ENCODE assay signal across 31 cellular contexts in the genomic region with DNA sequence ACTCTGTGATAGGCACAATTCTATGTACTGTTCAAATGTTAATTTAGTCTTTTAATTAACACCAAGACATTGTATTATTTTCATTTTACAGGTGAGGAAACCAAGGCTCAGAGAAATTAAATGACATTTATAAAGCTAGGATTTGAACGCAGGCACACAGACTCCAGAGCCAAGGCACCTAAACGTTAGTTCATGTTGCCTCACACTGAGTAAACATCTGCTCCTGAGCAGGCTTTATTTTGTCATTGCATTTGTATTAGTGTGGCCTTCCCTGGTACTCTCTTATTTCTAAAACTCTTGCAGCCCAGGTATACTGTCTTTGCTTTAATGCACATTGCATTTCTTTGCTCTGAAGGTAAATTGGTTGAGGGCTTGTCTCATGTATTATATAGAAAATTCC.
"Had no signal": no experiment of that assay in that cellular context is flagged by ENCODE, and none has a peak within 500 bp of the region (broad histone marks: within the 10 kb centered on the region; RNA-seq: fewer than 3 reads in every experiment).

No MANE protein-coding gene starts in this region.

- ATAC-seq: activated naive CD4-positive, alpha-beta T cell treated with anti-CD3 and anti-CD28 coated beads, Interleukin-2, amount 50 U/mL, for 72 hours; activated T-cell treated with anti-CD3 and anti-CD28 coated beads, Interleukin-2, amount 50 U/mL, for 72 hours; esophagus mucosa; T-helper 17 cell had no signal

- H3K27me3 Mint-ChIP-seq: activated CD4-positive, alpha-beta memory T cell treated with anti-CD3 and anti-CD28 coated beads, Interleukin-2, amount 10 ng/mL, durations not matched to agents 7 days and 5 days; activated CD4-positive, alpha-beta T cell treated with anti-CD3 and anti-CD28 coated beads, Interleukin-2, amount 10 ng/mL, durations not matched to agents 7 days and 5 days; activated naive CD4-positive, alpha-beta T cell treated with anti-CD3 and anti-CD28 coated beads, Interleukin-2, amount 10 ng/mL, durations not matched to agents 7 days and 5 days; activated naive CD8-positive, alpha-beta T cell treated with anti-CD3 and anti-CD28 coated beads, Interleukin-2, amount 10 ng/mL, durations not matched to agents 7 days and 5 days; activated T-cell treated with anti-CD3 and anti-CD28 coated beads, Interleukin-2, amount 50 U/mL, for 24 hours; brain; central memory CD8-positive, alpha-beta T cell; dendritic cell treated with granulocyte-macrophage colony-stimulating factor and Interleukin-4, amounts not matched to agents 40 ng/mL and 50 ng/mL, for 4 days; T-helper 17 cell had no signal

- H3K9me3 Mint-ChIP-seq: brain, endodermal cell had no signal

- H3K4me1 Mint-ChIP-seq: activated CD4-positive, alpha-beta memory T cell treated with anti-CD3 and anti-CD28 coated beads, Interleukin-2, amount 10 ng/mL, durations not matched to agents 7 days and 5 days; activated CD4-positive, alpha-beta T cell treated with anti-CD3 and anti-CD28 coated beads, Interleukin-2, amount 10 ng/mL, durations not matched to agents 7 days and 5 days; activated naive CD4-positive, alpha-beta T cell treated with anti-CD3 and anti-CD28 coated beads, Interleukin-2, amount 10 ng/mL, durations not matched to agents 7 days and 5 days; activated naive CD8-positive, alpha-beta T cell treated with anti-CD3 and anti-CD28 coated beads, Interleukin-2, amount 10 ng/mL, durations not matched to agents 7 days and 5 days; central memory CD8-positive, alpha-beta T cell; T-helper 17 cell had no signal

- H3K27ac Mint-ChIP-seq: activated CD4-positive, alpha-beta memory T cell treated with anti-CD3 and anti-CD28 coated beads, Interleukin-2, amount 10 ng/mL, durations not matched to agents 7 days and 5 days; activated CD4-positive, alpha-beta T cell treated with anti-CD3 and anti-CD28 coated beads, Interleukin-2, amount 10 ng/mL, durations not matched to agents 7 days and 5 days; activated naive CD4-positive, alpha-beta T cell treated with anti-CD3 and anti-CD28 coated beads, Interleukin-2, amount 10 ng/mL, durations not matched to agents 7 days and 5 days; activated naive CD4-positive, alpha-beta T cell treated with anti-CD3 and anti-CD28 coated beads, Interleukin-2, amount 50 U/mL, for 72 hours; activated naive CD8-positive, alpha-beta T cell treated with anti-CD3 and anti-CD28 coated beads, Interleukin-2, amount 10 ng/mL, durations not matched to agents 7 days and 5 days; activated T-cell treated with anti-CD3 and anti-CD28 coated beads, Interleukin-2, amount 50 U/mL, for 24 hours; activated T-cell treated with anti-CD3 and anti-CD28 coated beads, Interleukin-2, amount 50 U/mL, for 72 hours; brain; dendritic cell treated with granulocyte-macrophage colony-stimulating factor and Interleukin-4, amounts not matched to agents 40 ng/mL and 50 ng/mL, for 4 days; endodermal cell; T-helper 17 cell; T-helper 2 cell treated with Interferon-gamma antibody and Interleukin-4, amounts not matched to agents 5 μg/mL and 100 μg/mL, for 36 hours had no signal

- DNase-seq: activated CD4-positive, alpha-beta memory T cell treated with anti-CD3 and anti-CD28 coated beads, Interleukin-2, amount 10 ng/mL, durations not matched to agents 7 days and 5 days; activated CD4-positive, alpha-beta T cell treated with anti-CD3 and anti-CD28 coated beads for 4 hours; activated CD4-positive, alpha-beta T cell treated with anti-CD3 and anti-CD28 coated beads, Interleukin-2, amount 10 ng/mL, durations not matched to agents 7 days and 5 days; activated CD4-positive, alpha-beta T cell treated with anti-CD3 and anti-CD28 coated beads, Interleukin-2, amount 50 U/mL, for 4 hours; activated CD4-positive, CD25-positive, alpha-beta regulatory T cell; activated CD4-positive, CD25-positive, alpha-beta regulatory T cell treated with anti-CD3 and anti-CD28 coated beads, Interleukin-2, amount 50 U/mL, for 72 hours; activated CD8-positive, alpha-beta memory T cell treated with anti-CD3 and anti-CD28 coated beads, Interleukin-2, amount 50 U/mL, for 48 hours; activated gamma-delta T cell; activated naive CD4-positive, alpha-beta T cell; activated naive CD4-positive, alpha-beta T cell treated with anti-CD3 and anti-CD28 coated beads, Interleukin-2, amount 10 ng/mL, durations not matched to agents 7 days and 5 days; activated naive CD8-positive, alpha-beta T cell treated with anti-CD3 and anti-CD28 coated beads, Interleukin-2, amount 10 ng/mL, durations not matched to agents 7 days and 5 days; activated T-cell treated with anti-CD3 and anti-CD28 coated beads for 4 hours; activated T-cell treated with anti-CD3 and anti-CD28 coated beads, Interleukin-2, amount 50 U/mL, for 24 hours; activated T-cell treated with anti-CD3 and anti-CD28 coated beads, Interleukin-2, amount 50 U/mL, for 72 hours; dorsolateral prefrontal cortex; effector memory CD4-positive, alpha-beta T cell; endodermal cell; foreskin fibroblast; T-helper 17 cell; T1000 had no signal

- H3K4me3 Mint-ChIP-seq: activated CD4-positive, alpha-beta memory T cell treated with anti-CD3 and anti-CD28 coated beads, Interleukin-2, amount 10 ng/mL, durations not matched to agents 7 days and 5 days; activated CD4-positive, alpha-beta T cell treated with anti-CD3 and anti-CD28 coated beads, Interleukin-2, amount 10 ng/mL, durations not matched to agents 7 days and 5 days; activated naive CD4-positive, alpha-beta T cell treated with anti-CD3 and anti-CD28 coated beads, Interleukin-2, amount 10 ng/mL, durations not matched to agents 7 days and 5 days; activated naive CD8-positive, alpha-beta T cell treated with anti-CD3 and anti-CD28 coated beads, Interleukin-2, amount 10 ng/mL, durations not matched to agents 7 days and 5 days; activated T-cell treated with anti-CD3 and anti-CD28 coated beads, Interleukin-2, amount 50 U/mL, for 24 hours; activated T-cell treated with anti-CD3 and anti-CD28 coated beads, Interleukin-2, amount 50 U/mL, for 72 hours; brain; central memory CD8-positive, alpha-beta T cell; dendritic cell treated with granulocyte-macrophage colony-stimulating factor and Interleukin-4, amounts not matched to agents 40 ng/mL and 50 ng/mL, for 4 days; endodermal cell; T-helper 17 cell; T-helper 2 cell treated with Interferon-gamma antibody and Interleukin-4, amounts not matched to agents 5 μg/mL and 100 μg/mL, for 36 hours had no signal

- H3K9me3 ChIP-seq: ascending aorta, breast epithelium had no signal

- H3K27ac ChIP-seq: ascending aorta, breast epithelium, cardiac muscle cell, coronary artery, dorsolateral prefrontal cortex had no signal

- H3K4me1 ChIP-seq: ascending aorta, breast epithelium had no signal

- H3K36me3 ChIP-seq: ascending aorta, breast epithelium, cardiac muscle cell had no signal

- H3K36me3 Mint-ChIP-seq: activated naive CD4-positive, alpha-beta T cell treated with anti-CD3 and anti-CD28 coated beads, Interleukin-2, amount 10 ng/mL, durations not matched to agents 7 days and 5 days; activated naive CD4-positive, alpha-beta T cell treated with anti-CD3 and anti-CD28 coated beads, Interleukin-2, amount 50 U/mL, for 72 hours; activated naive CD8-positive, alpha-beta T cell treated with anti-CD3 and anti-CD28 coated beads, Interleukin-2, amount 10 ng/mL, durations not matched to agents 7 days and 5 days; brain had no signal

- FAIRE-seq: frontal cortex had no signal

- H3K27me3 ChIP-seq: ascending aorta, breast epithelium, cardiac muscle cell, dorsolateral prefrontal cortex had no signal

- H3K4me3 ChIP-seq: ascending aorta, breast epithelium, cardiac muscle cell, coronary artery, dorsolateral prefrontal cortex had no signal
